2 cellular contexts compared by ENCODE assay signal in genomic region chr17:82754297-82755208, GRCh38.
A peak's percentile ranks its signal among the peaks of the same experiment; 100 is the strongest.
TF ChIP-seq lines count a peak whose summit lies in the region.

No MANE protein-coding gene starts in this region.

TF ChIP-seq in IMR-90, 13 proteins besides CTCF, POLR2A, EP300 and RAD21:
- TF ChIP-seq MXI1 (IDR thresholded peaks at IDR 0.05; ENCODE audit: borderline replicate concordance, low read depth, low read length), result no peak
- no peak for TF ChIP-seq ELK1 (IDR thresholded peaks at IDR 0.05; ENCODE audit: borderline replicate concordance, low read depth, low read length)
- no peak for TF ChIP-seq RFX5 (IDR thresholded peaks at IDR 0.05; ENCODE audit: low read depth, low read length)
- no peak for TF ChIP-seq CEBPB (IDR thresholded peaks at IDR 0.05; ENCODE audit: low read depth, low read length)
- no peak for TF ChIP-seq CHD1 (IDR thresholded peaks at IDR 0.05; ENCODE audit: low read depth, low read length)
- no peak for TF ChIP-seq RCOR1 (IDR thresholded peaks at IDR 0.05; ENCODE audit: insufficient replicate concordance, low read length)
- no peak for TF ChIP-seq MAFK (IDR thresholded peaks at IDR 0.05; ENCODE audit: low read depth, low read length)
- no peak for TF ChIP-seq MAZ (IDR thresholded peaks at IDR 0.05; ENCODE audit: borderline replicate concordance, low read depth, low read length)
- no peak for TF ChIP-seq SMC3 (IDR thresholded peaks at IDR 0.05; ENCODE audit: low read depth, low read length)
- no peak for TF ChIP-seq FOS (IDR thresholded peaks at IDR 0.05; ENCODE audit: low read depth, low read length)
- TF ChIP-seq NFE2L2 (IDR thresholded peaks at IDR 0.05; ENCODE audit: low read depth, low read length), result no peak
- TF ChIP-seq BHLHE40 (IDR thresholded peaks at IDR 0.05; ENCODE audit: low read depth, low read length), result no peak
- TF ChIP-seq USF2 (IDR thresholded peaks at IDR 0.05; ENCODE audit: low read depth, low read length), result no peak

TF ChIP-seq in HepG2, 621 proteins besides CTCF, POLR2A, EP300 and RAD21:
- no peak for TF ChIP-seq CC2D1A (CRISPR knock-in tag; IDR thresholded peaks at IDR 0.05)
- TF ChIP-seq, protein P1, sequence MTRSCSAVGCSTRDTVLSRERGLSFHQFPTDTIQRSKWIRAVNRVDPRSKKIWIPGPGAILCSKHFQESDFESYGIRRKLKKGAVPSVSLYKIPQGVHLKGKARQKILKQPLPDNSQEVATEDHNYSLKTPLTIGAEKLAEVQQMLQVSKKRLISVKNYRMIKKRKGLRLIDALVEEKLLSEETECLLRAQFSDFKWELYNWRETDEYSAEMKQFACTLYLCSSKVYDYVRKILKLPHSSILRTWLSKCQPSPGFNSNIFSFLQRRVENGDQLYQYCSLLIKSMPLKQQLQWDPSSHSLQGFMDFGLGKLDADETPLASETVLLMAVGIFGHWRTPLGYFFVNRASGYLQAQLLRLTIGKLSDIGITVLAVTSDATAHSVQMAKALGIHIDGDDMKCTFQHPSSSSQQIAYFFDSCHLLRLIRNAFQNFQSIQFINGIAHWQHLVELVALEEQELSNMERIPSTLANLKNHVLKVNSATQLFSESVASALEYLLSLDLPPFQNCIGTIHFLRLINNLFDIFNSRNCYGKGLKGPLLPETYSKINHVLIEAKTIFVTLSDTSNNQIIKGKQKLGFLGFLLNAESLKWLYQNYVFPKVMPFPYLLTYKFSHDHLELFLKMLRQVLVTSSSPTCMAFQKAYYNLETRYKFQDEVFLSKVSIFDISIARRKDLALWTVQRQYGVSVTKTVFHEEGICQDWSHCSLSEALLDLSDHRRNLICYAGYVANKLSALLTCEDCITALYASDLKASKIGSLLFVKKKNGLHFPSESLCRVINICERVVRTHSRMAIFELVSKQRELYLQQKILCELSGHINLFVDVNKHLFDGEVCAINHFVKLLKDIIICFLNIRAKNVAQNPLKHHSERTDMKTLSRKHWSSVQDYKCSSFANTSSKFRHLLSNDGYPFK (CRISPR knock-in tag; IDR thresholded peaks at IDR 0.05; ENCODE audit: borderline replicate concordance), result no peak
- TF ChIP-seq ZNF33B (CRISPR knock-in tag; IDR thresholded peaks at IDR 0.05), result 0 out of 2 replicates have a peak, but pooled peaks have one; percentile 48
- no peak for TF ChIP-seq NKX3-1 (CRISPR knock-in tag; IDR thresholded peaks at IDR 0.05)
- TF ChIP-seq NCOR1 (IDR thresholded peaks at IDR 0.05; ENCODE audit: borderline replicate concordance, low read length), result no peak
- TF ChIP-seq, protein P2, sequence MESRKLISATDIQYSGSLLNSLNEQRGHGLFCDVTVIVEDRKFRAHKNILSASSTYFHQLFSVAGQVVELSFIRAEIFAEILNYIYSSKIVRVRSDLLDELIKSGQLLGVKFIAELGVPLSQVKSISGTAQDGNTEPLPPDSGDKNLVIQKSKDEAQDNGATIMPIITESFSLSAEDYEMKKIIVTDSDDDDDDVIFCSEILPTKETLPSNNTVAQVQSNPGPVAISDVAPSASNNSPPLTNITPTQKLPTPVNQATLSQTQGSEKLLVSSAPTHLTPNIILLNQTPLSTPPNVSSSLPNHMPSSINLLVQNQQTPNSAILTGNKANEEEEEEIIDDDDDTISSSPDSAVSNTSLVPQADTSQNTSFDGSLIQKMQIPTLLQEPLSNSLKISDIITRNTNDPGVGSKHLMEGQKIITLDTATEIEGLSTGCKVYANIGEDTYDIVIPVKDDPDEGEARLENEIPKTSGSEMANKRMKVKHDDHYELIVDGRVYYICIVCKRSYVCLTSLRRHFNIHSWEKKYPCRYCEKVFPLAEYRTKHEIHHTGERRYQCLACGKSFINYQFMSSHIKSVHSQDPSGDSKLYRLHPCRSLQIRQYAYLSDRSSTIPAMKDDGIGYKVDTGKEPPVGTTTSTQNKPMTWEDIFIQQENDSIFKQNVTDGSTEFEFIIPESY (CRISPR knock-in tag; IDR thresholded peaks at IDR 0.05), result 0 out of 2 replicates have a peak, but pooled peaks have one; percentile 22
TF ChIP-seq in HepG2: peak in this region for 2.
